In the genomic region with DNA sequence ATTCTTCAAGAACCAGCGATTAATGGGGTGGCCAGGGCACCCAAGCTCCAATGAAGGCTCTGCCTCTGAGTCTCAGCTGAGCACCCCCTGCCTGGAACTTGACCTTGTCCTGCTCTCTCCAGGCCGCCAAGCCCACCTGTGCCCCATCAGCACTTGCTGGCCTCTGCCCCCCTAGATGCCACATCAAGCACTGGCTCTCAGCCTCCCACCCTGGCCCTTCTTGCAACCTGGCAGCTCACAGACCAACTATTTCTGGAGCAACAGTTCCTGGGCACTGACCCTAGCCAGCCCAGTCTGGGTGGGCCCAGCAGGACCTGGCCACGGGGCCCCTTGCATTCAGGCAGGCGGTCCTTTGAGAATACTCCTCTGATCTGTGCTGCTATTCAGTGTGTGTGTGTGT, we compare ENCODE assay signal across 25 cellular contexts.
A peak's percentile ranks its signal among the peaks of the same experiment; 100 is the strongest.
DNase-seq lines count a peak whose midpoint lies in the region; ATAC-seq, FAIRE-seq and TF ChIP-seq lines count a peak whose summit lies in the region.
"Had no signal": no experiment of that assay in that cellular context is flagged by ENCODE, and none has a peak within 500 bp of the region (broad histone marks: within the 10 kb centered on the region; RNA-seq: fewer than 3 reads in every experiment).

No MANE protein-coding gene starts in this region.

- no peak overlapping the region for H3K4me3 Mint-ChIP-seq in central memory CD8-positive, alpha-beta T cell
- H3K4me3 Mint-ChIP-seq: activated CD4-positive, alpha-beta T cell treated with anti-CD3 and anti-CD28 coated beads for 36 hours; activated T-helper 17 cell treated with anti-CD3 and anti-CD28 coated beads, Interleukin-2, amount 50 U/mL, for 72 hours; brain; endodermal cell had no signal

- DNase-seq in heart left ventricle: peak in 3 of 5 donors; percentile 12 to 47 (median 19)
- no peak for DNase-seq in heart right ventricle
- DNase-seq in central memory CD8-positive, alpha-beta T cell (ENCODE audit: low spot score in 2 of 2): no peak
- DNase-seq in osteoblast (ENCODE audit: insufficient read length, low spot score, missing footprints): peak; percentile 47
- DNase-seq in urothelium cell line (ENCODE audit: low spot score): no peak
- no peak for DNase-seq in stimulated activated CD8-positive, alpha-beta memory T cell treated with anti-CD3 and anti-CD28 coated beads, Interleukin-4, amount 100 ng/mL, for 48 hours
- DNase-seq: activated CD4-positive, alpha-beta T cell treated with anti-CD3 and anti-CD28 coated beads for 36 hours; endodermal cell; esophagus squamous epithelium; NCI-H1048; NCI-H1694 treated with DMSO at 0.1 percent for 48 hours; NCI-H2171 treated with DMSO at 0.1 percent for 48 hours; NCI-H524; stimulated activated CD4-positive, alpha-beta T cell treated with anti-CD3 and anti-CD28 coated beads, Interleukin-4, amount 100 ng/mL, for 1 hour; stimulated activated naive CD4-positive, alpha-beta T cell had no signal

- H3K9me3 ChIP-seq in heart left ventricle (no peaks in the 10 kb centered on the region), heart right ventricle (no peaks in the 10 kb centered on the region), osteoblast (ENCODE audit: low read depth, low read length) (no peaks in the 10 kb centered on the region)
- H3K9me3 ChIP-seq: esophagus squamous epithelium, thoracic aorta had no signal

- H3K27ac Mint-ChIP-seq in central memory CD8-positive, alpha-beta T cell (ENCODE audit: low read depth): peak overlapping the region; percentile 30
- H3K27ac Mint-ChIP-seq: activated CD4-positive, alpha-beta T cell treated with anti-CD3 and anti-CD28 coated beads for 36 hours; activated T-helper 17 cell treated with anti-CD3 and anti-CD28 coated beads, Interleukin-2, amount 50 U/mL, for 72 hours had no signal

- H3K36me3 Mint-ChIP-seq in central memory CD8-positive, alpha-beta T cell (ENCODE audit: insufficient read depth): no peaks in the 10 kb centered on the region

- no peaks in the 10 kb centered on the region for H3K79me2 ChIP-seq in osteoblast (ENCODE audit: insufficient read depth, low read length)

- peaks cover 5% of the 10 kb centered on the region for H4K20me1 ChIP-seq in osteoblast (ENCODE audit: insufficient read depth, low read length)

- H3K4me1 Mint-ChIP-seq in central memory CD8-positive, alpha-beta T cell: no peaks in the 10 kb centered on the region
- H3K4me1 Mint-ChIP-seq: activated CD4-positive, alpha-beta T cell treated with anti-CD3 and anti-CD28 coated beads for 36 hours; activated T-helper 17 cell treated with anti-CD3 and anti-CD28 coated beads, Interleukin-2, amount 50 U/mL, for 72 hours had no signal

- peaks cover 0 to 18% (median 12%) of the 10 kb centered on the region in 9 donors for H3K36me3 ChIP-seq in heart left ventricle
- H3K36me3 ChIP-seq in heart right ventricle: peaks cover 0 to 19% (median 0%) of the 10 kb centered on the region in 9 donors
- H3K36me3 ChIP-seq in osteoblast (ENCODE audit: insufficient read depth, low read length): no peaks in the 10 kb centered on the region

- TF ChIP-seq CTCF in heart left ventricle (IDR thresholded peaks at IDR 0.05): no peak
- TF ChIP-seq CTCF in heart right ventricle (IDR thresholded peaks at IDR 0.05): no peak
- TF ChIP-seq CTCF in osteoblast (IDR thresholded peaks at IDR 0.05; ENCODE audit: extremely low read depth, low read depth, low read length): no peak

- H3K27me3 ChIP-seq in heart left ventricle (no peaks in the 10 kb centered on the region), heart right ventricle (no peaks in the 10 kb centered on the region), osteoblast (ENCODE audit: insufficient read depth, low read length) (no peaks in the 10 kb centered on the region)
- H3K27me3 ChIP-seq: esophagus squamous epithelium had no signal

- ATAC-seq in heart left ventricle: no peak
- ATAC-seq in heart right ventricle: no peak
- no peak for ATAC-seq in central memory CD8-positive, alpha-beta T cell (replicated peaks; ENCODE audit: extremely low read depth, poor library complexity, severe bottlenecking)
- no peak for ATAC-seq in GM21619 (IDR thresholded peaks at IDR 0.05; ENCODE audit: unreplicated experiment)
- ATAC-seq in GM19455 (IDR thresholded peaks at IDR 0.05; ENCODE audit: unreplicated experiment): no peak
- ATAC-seq: activated CD4-positive, alpha-beta T cell treated with anti-CD3 and anti-CD28 coated beads for 36 hours; activated T-helper 17 cell treated with anti-CD3 and anti-CD28 coated beads, Interleukin-2, amount 50 U/mL, for 72 hours had no signal

- peak; percentile 35 for FAIRE-seq in urothelium cell line (lab: Jason Lieb, UNC)
- FAIRE-seq: colon, frontal cortex, GM12892, RCC 7860 had no signal

- no peak for TF ChIP-seq POLR2A in heart left ventricle (IDR thresholded peaks at IDR 0.05)

- H2AFZ ChIP-seq in osteoblast (ENCODE audit: low read length): no peak overlapping the region

- WGBS in heart left ventricle, 4 donors: 87 to 100% (median 93%) methylated on average over 4 of the region's 4 CpGs
- WGBS in heart right ventricle, 2 donors: 90 to 91% methylated on average over 4 of the region's 4 CpGs

- no peak overlapping the region for H3K27ac ChIP-seq in heart left ventricle
- H3K27ac ChIP-seq in heart right ventricle: no peak overlapping the region
- H3K27ac ChIP-seq in osteoblast (ENCODE audit: low read depth, low read length): no peak overlapping the region
- H3K27ac ChIP-seq: esophagus squamous epithelium, thoracic aorta had no signal

- H3K4me2 ChIP-seq in osteoblast (ENCODE audit: insufficient read depth, low read length): no peak overlapping the region

- peaks cover 9% of the 10 kb centered on the region for H3K27me3 Mint-ChIP-seq in central memory CD8-positive, alpha-beta T cell
- H3K27me3 Mint-ChIP-seq: activated CD4-positive, alpha-beta T cell treated with anti-CD3 and anti-CD28 coated beads for 36 hours had no signal

- H3K4me3 ChIP-seq in heart left ventricle (no peak overlapping the region), heart right ventricle (no peak overlapping the region), osteoblast (ENCODE audit: insufficient read depth, low read length) (no peak overlapping the region)
- H3K4me3 ChIP-seq: esophagus squamous epithelium, lung, thoracic aorta had no signal

- H3K4me1 ChIP-seq in heart left ventricle (peaks cover 0 to 34% (median 13%) of the 10 kb centered on the region in 12 donors), heart right ventricle (peaks cover 4 to 49% (median 18%) of the 10 kb centered on the region in 9 donors), osteoblast (ENCODE audit: insufficient read depth, low read length) (no peaks in the 10 kb centered on the region)

- intact Hi-C loops in heart left ventricle (cut with DNase I): loop anchor here in 3 of 10 donors (10.0 kb wide), 3 partner anchors 427 to 1343 kb away; no protein-coding TSS in a partner anchor
- intact Hi-C loops in heart right ventricle (cut with DNase I): loop anchor here in 1 of 10 donors (10.0 kb wide), 1 partner anchor 1263 kb away; no protein-coding TSS in a partner anchor

- H3K9me3 Mint-ChIP-seq in central memory CD8-positive, alpha-beta T cell: no peaks in the 10 kb centered on the region
- H3K9me3 Mint-ChIP-seq: activated T-helper 17 cell treated with anti-CD3 and anti-CD28 coated beads, Interleukin-2, amount 50 U/mL, for 72 hours; brain; endodermal cell had no signal

Comparison
In these comparisons a context has a peak if more than half of its experiments do, and no peak if none do; other contexts are left out.
1. DNase-seq: peak in heart left ventricle (3 of 5) and osteoblast (single experiment); none in heart right ventricle (0 of 2), central memory CD8-positive, alpha-beta T cell (0 of 2), urothelium cell line (single experiment) and stimulated activated CD8-positive, alpha-beta memory T cell treated with anti-CD3 and anti-CD28 coated beads, Interleukin-4, amount 100 ng/mL, for 48 hours (single experiment).